18 cellular contexts compared by ENCODE assay signal in genomic region chr5:158736134-158736533, GRCh38.
DNase-seq lines count a peak whose midpoint lies in the region; ATAC-seq, FAIRE-seq and TF ChIP-seq lines count a peak whose summit lies in the region.
"Had no signal": no experiment of that assay in that cellular context is flagged by ENCODE, and none has a peak within 500 bp of the region (broad histone marks: within the 10 kb centered on the region; RNA-seq: fewer than 3 reads in every experiment).

No MANE protein-coding gene starts in this region.

- no peak for TF ChIP-seq POLR2A in heart left ventricle (IDR thresholded peaks at IDR 0.05)
- no peak for TF ChIP-seq POLR2A in testis (IDR thresholded peaks at IDR 0.05)
- no peak for TF ChIP-seq POLR2A in HepG2 (IDR thresholded peaks at IDR 0.05; ENCODE audit: insufficient read depth in 1 of 2, low read depth in 2 of 2, low read length in 2 of 2)

- no peak overlapping the region for H3K4me3 ChIP-seq in heart left ventricle
- H3K4me3 ChIP-seq in GM23338, result no peak overlapping the region
- H3K4me3 ChIP-seq in mesenchymal stem cell (ENCODE audit: insufficient read depth in 1 of 2, low read depth in 1 of 2, low read length in 2 of 2), result peak overlapping the region in 1 of 2 experiments; percentile 36
- H3K4me3 ChIP-seq in testis, result no peak overlapping the region
- H3K4me3 ChIP-seq in HepG2 (replicated peaks in 1 of 3; ENCODE audit: insufficient read depth in 1 of 3, low read depth in 2 of 3, low read length in 3 of 3), result no peak overlapping the region

- FAIRE-seq in HepG2 (lab: Jason Lieb, UNC), result no peak
- FAIRE-seq: G401.6, GM12891, H54, HTR-8/SVneo had no signal

- no peak overlapping the region for H3K18ac ChIP-seq in mesenchymal stem cell (ENCODE audit: low read depth in 1 of 2, low read length in 2 of 2)

- POLR2A ChIA-PET in HepG2 (lab: Yijun Ruan, JAX), result no interaction called here

- H3K36me3 ChIP-seq in heart left ventricle (no peaks in the 10 kb centered on the region), GM23338 (ENCODE audit: insufficient read depth) (no peaks in the 10 kb centered on the region), mesenchymal stem cell (ENCODE audit: control insufficient read depth in 1 of 2, insufficient read depth in 2 of 2, low read depth in 1 of 2, low read length in 2 of 2) (peaks cover 0 to 12% of the 10 kb centered on the region in 2 experiments), testis (ENCODE audit: low read depth, missing control alignments) (no peaks in the 10 kb centered on the region), HepG2 (replicated peaks in 1 of 2; ENCODE audit: control insufficient read depth in 1 of 2, insufficient read depth in 2 of 2, low read length in 2 of 2) (no peaks in the 10 kb centered on the region)

- H3K9me2 ChIP-seq in GM23338 (ENCODE audit: insufficient read depth), result no peaks in the 10 kb centered on the region

- H3K14ac ChIP-seq in mesenchymal stem cell (ENCODE audit: low read length in 2 of 2), result no peak overlapping the region

- ATAC-seq in Right ventricle myocardium superior (ENCODE audit: poor library complexity), result peak; percentile 36
- no peak for ATAC-seq in heart left ventricle
- ATAC-seq in GM23338, result no peak
- ATAC-seq in HepG2, result no peak
- no peak for ATAC-seq in GM19395 (IDR thresholded peaks at IDR 0.05; ENCODE audit: unreplicated experiment)
- ATAC-seq: HCT116 had no signal

- no peaks in the 10 kb centered on the region for H3K27me3 Mint-ChIP-seq in GM23338 (ENCODE audit: insufficient read depth, low read depth, poor library complexity)

- TF ChIP-seq EP300 in HepG2 (IDR thresholded peaks at IDR 0.05; ENCODE audit: low read depth in 2 of 2, low read length in 2 of 2) (no peak), HepG2 (CRISPR knock-in tag; IDR thresholded peaks at IDR 0.05; ENCODE audit: borderline replicate concordance) (no peak)

- no peak for TF ChIP-seq RAD21 in HepG2 (CRISPR knock-in tag; IDR thresholded peaks at IDR 0.05)

- H4K20me1 ChIP-seq in GM23338 (replicated peaks; ENCODE audit: insufficient read depth) (no peaks in the 10 kb centered on the region), HepG2 (ENCODE audit: insufficient read depth, low read length) (no peaks in the 10 kb centered on the region)

- no peaks in the 10 kb centered on the region for H3K36me3 Mint-ChIP-seq in GM23338 (ENCODE audit: low read depth)
- H3K36me3 Mint-ChIP-seq: CD4-positive, alpha-beta memory T cell had no signal

- in situ Hi-C loops in HepG2 (cut with HindIII; ENCODE audit: extremely low pct_ligation_motif_present, low pct_unique_long_range_greater_than_20kb), result no loop called here

- CTCF ChIA-PET in HepG2 (lab: Yijun Ruan, JAX; ENCODE audit: low intra/inter-chr PET ratio, low total read pairs), result no interaction called here

- H4K8ac ChIP-seq in mesenchymal stem cell (ENCODE audit: low read length), result no peak overlapping the region

- H2BK12ac ChIP-seq in mesenchymal stem cell (ENCODE audit: low read length in 2 of 2), result no peak overlapping the region

- H3K4me1 Mint-ChIP-seq in GM23338, result peaks cover 42% of the 10 kb centered on the region
- H3K4me1 Mint-ChIP-seq: CD4-positive, alpha-beta memory T cell had no signal

- H3K27me3 ChIP-seq in heart left ventricle, result no peaks in the 10 kb centered on the region
- H3K27me3 ChIP-seq in GM23338 (ENCODE audit: insufficient read depth), result no peaks in the 10 kb centered on the region
- H3K27me3 ChIP-seq in mesenchymal stem cell (ENCODE audit: control insufficient read depth in 1 of 2, insufficient read depth in 1 of 2, low read length in 2 of 2), result peaks cover 0 to 7% of the 10 kb centered on the region in 2 experiments
- no peaks in the 10 kb centered on the region for H3K27me3 ChIP-seq in testis
- H3K27me3 ChIP-seq in HepG2 (ENCODE audit: control insufficient read depth in 1 of 2, insufficient read depth in 2 of 2, low read length in 2 of 2), result peaks cover 0 to 5% of the 10 kb centered on the region in 2 experiments; a peak in 2 of 5 replicates

- H2AFZ ChIP-seq in GM23338, result no peak overlapping the region
- no peak overlapping the region for H2AFZ ChIP-seq in mesenchymal stem cell (ENCODE audit: low read depth, low read length)
- H2AFZ ChIP-seq in HepG2 (ENCODE audit: low read length), result no peak overlapping the region

- H3K9ac ChIP-seq in mesenchymal stem cell (ENCODE audit: low read length) (peak overlapping the region; percentile 62), HepG2 (ENCODE audit: insufficient read depth, low read depth, low read length) (no peak overlapping the region)

- H3K79me2 ChIP-seq in GM23338 (replicated peaks; ENCODE audit: insufficient read depth), result no peaks in the 10 kb centered on the region
- no peaks in the 10 kb centered on the region for H3K79me2 ChIP-seq in HepG2 (ENCODE audit: insufficient read depth, low read length)

- no peak overlapping the region for H3K27ac Mint-ChIP-seq in GM23338
- H3K27ac Mint-ChIP-seq: CD4-positive, alpha-beta memory T cell had no signal

- peaks cover 0 to 22% (median 0%) of the 10 kb centered on the region in 12 donors for H3K4me1 ChIP-seq in heart left ventricle
- peaks cover 23% of the 10 kb centered on the region for H3K4me1 ChIP-seq in GM23338 (ENCODE audit: insufficient read depth)
- peaks cover 1% of the 10 kb centered on the region for H3K4me1 ChIP-seq in mesenchymal stem cell (ENCODE audit: control insufficient read depth, insufficient read depth, low read depth, low read length)
- H3K4me1 ChIP-seq in testis, result peaks cover 5% of the 10 kb centered on the region
- no peaks in the 10 kb centered on the region for H3K4me1 ChIP-seq in HepG2 (ENCODE audit: insufficient read depth, low read length)

- no peak overlapping the region for H2AK5ac ChIP-seq in mesenchymal stem cell (ENCODE audit: low read length, severe bottlenecking)

- WGBS in heart left ventricle, 4 donors, result 47 to 60% (median 55%) methylated on average over 5 of the region's 5 CpGs
- WGBS in mesenchymal stem cell, result 86% methylated on average over 5 of the region's 5 CpGs
- 33 to 47% methylated on average over 5 of the region's 5 CpGs for WGBS in testis, 2 donors
- WGBS in HepG2 (ENCODE audit: low lambda C conversion rate), result 16% methylated on average over 5 of the region's 5 CpGs

- no peaks in the 10 kb centered on the region for H3K9me3 Mint-ChIP-seq in GM23338
- H3K9me3 Mint-ChIP-seq: CD4-positive, alpha-beta memory T cell had no signal

- intact Hi-C loops in Right ventricle myocardium superior (cut with DNase I), result no loop called here
- intact Hi-C loops in heart left ventricle (cut with DNase I), result no loop called here
- intact Hi-C loops in testis (cut with DNase I; ENCODE audit: low total_unique reads), result no loop called here
- intact Hi-C loops in HepG2 (cut with micrococcal nuclease; ENCODE audit: unreplicated experiment), result no loop called here

- 0 out of 2 replicates have a peak, but pooled peaks cover 4% of the 10 kb centered on the region for H3F3A ChIP-seq in GM23338 (replicated peaks; ENCODE audit: low read depth)

- H3K4ac ChIP-seq in mesenchymal stem cell (ENCODE audit: low read depth in 1 of 2, low read length in 2 of 2), result no peak overlapping the region

- no peak overlapping the region for H2BK5ac ChIP-seq in mesenchymal stem cell (ENCODE audit: low read depth, low read length, poor library complexity, severe bottlenecking)

- no TSS peak for BruUV-seq in HepG2 (replicated peaks; lab: Mats Ljungman, UMichigan)

- H4K91ac ChIP-seq in mesenchymal stem cell (ENCODE audit: low read length), result no peak overlapping the region

- no peak overlapping the region for H3K4me3 Mint-ChIP-seq in GM23338
- H3K4me3 Mint-ChIP-seq: CD4-positive, alpha-beta memory T cell had no signal

- H3K4me2 ChIP-seq in GM23338 (peak overlapping the region; percentile 73; the same call in 1 of the 2 replicates), mesenchymal stem cell (ENCODE audit: low read length, poor library complexity, severe bottlenecking) (no peak overlapping the region), HepG2 (ENCODE audit: low read depth, low read length) (no peak overlapping the region)

- H3K23ac ChIP-seq in mesenchymal stem cell (ENCODE audit: low read length in 2 of 2), result no peak overlapping the region

- peak overlapping the region in 4 of 12 donors; percentile 1 to 23 (median 12) for H3K27ac ChIP-seq in heart left ventricle
- no peak overlapping the region for H3K27ac ChIP-seq in GM23338 (ENCODE audit: low read depth)
- no peak overlapping the region for H3K27ac ChIP-seq in mesenchymal stem cell (ENCODE audit: low read length, poor library complexity, severe bottlenecking)
- H3K27ac ChIP-seq in testis, result no peak overlapping the region
- no peak overlapping the region for H3K27ac ChIP-seq in HepG2 (ENCODE audit: extremely low read length, insufficient read depth, low read length)
- H3K27ac ChIP-seq: C4-2B had no signal

- H2BK120ac ChIP-seq in mesenchymal stem cell (ENCODE audit: low read depth, low read length), result no peak overlapping the region

- DNase-seq in Right ventricle myocardium superior (no peak), heart left ventricle (no peak), GM23338 (ENCODE audit: low spot score) (no peak), mesenchymal stem cell (no peak), testis (peak; percentile 26), HepG2 (ENCODE audit: low spot score) (no peak), SKM-1 treated with dmso at 0.1 percent for 144 hours (lab: John Stamatoyannopoulos, UW; ENCODE audit: unreplicated experiment) (no peak)
- DNase-seq: 8988T; CD4-positive, alpha-beta memory T cell; DMS79; EL had no signal

- TF ChIP-seq CTCF in heart left ventricle (IDR thresholded peaks at IDR 0.05), result no peak
- TF ChIP-seq CTCF in GM23338 (conservative IDR thresholded peaks at IDR 0.05; ENCODE audit: low read depth in 2 of 2), result no peak
- TF ChIP-seq CTCF in testis (IDR thresholded peaks at IDR 0.05), result no peak
- TF ChIP-seq CTCF in HepG2 (CRISPR knock-in tag; IDR thresholded peaks at IDR 0.05), result no peak

- H2BK15ac ChIP-seq in mesenchymal stem cell (ENCODE audit: low read depth, poor library complexity, severe bottlenecking), result no peak overlapping the region

- H3K9me3 ChIP-seq in heart left ventricle (no peaks in the 10 kb centered on the region), mesenchymal stem cell (ENCODE audit: control insufficient read depth, low read length) (no peaks in the 10 kb centered on the region), testis (no peaks in the 10 kb centered on the region), HepG2 (ENCODE audit: low read length) (no peaks in the 10 kb centered on the region)

- no peaks in the 10 kb centered on the region for H3K79me1 ChIP-seq in mesenchymal stem cell (replicated peaks; ENCODE audit: low read length, poor library complexity, severe bottlenecking)

TF ChIP-seq in GM23338, 12 proteins besides CTCF, POLR2A, EP300 and RAD21 (continues in another document):
- TF ChIP-seq POLR2AphosphoS5 (IDR thresholded peaks at IDR 0.05; ENCODE audit: low read depth) (no peak), EZH2phosphoT487 (IDR thresholded peaks at IDR 0.05; ENCODE audit: unreplicated experiment) (no peak), NANOG (IDR thresholded peaks at IDR 0.05; ENCODE audit: borderline replicate concordance) (no peak), EZH2 (IDR thresholded peaks at IDR 0.05; ENCODE audit: low read depth, unreplicated experiment) (no peak)

TF ChIP-seq in HepG2, 621 proteins besides CTCF, POLR2A, EP300 and RAD21 (continues in another document):
- TF ChIP-seq TAF15 (IDR thresholded peaks at IDR 0.05; ENCODE audit: low read depth, low read length, poor library complexity, severe bottlenecking), result no peak
